20 cellular contexts compared by ENCODE assay signal in genomic region chr11:118956847-118957469, GRCh38. TPM values are rescaled to one million over a fixed set of nuclear protein-coding genes. Genes with fewer than 3 reads are reported as not detected.
DNase-seq lines count a peak whose midpoint lies in the region; ATAC-seq, FAIRE-seq and TF ChIP-seq lines count a peak whose summit lies in the region.
"Had no signal": no experiment of that assay in that cellular context is flagged by ENCODE, and none has a peak within 500 bp of the region (broad histone marks: within the 10 kb centered on the region; RNA-seq: fewer than 3 reads in every experiment).

No MANE protein-coding gene starts in this region.

- CTCF ChIA-PET in SK-N-SH (lab: Yijun Ruan, JAX) = interaction anchor here (0.6 to 12.7 kb wide), 30 partner anchors 9 to 362 kb away, joined by 3 to 186 read pairs (median 5); partner anchors contain the start of genes BCL9L, CENATAC, CXCR5 and DDX6
- CTCF ChIA-PET in H1 (lab: Charles Lee; ENCODE audit: partially characterized antibody) = interaction anchor here (0.6 to 12.7 kb wide), 34 partner anchors 8 to 297 kb away, joined by 3 to 100 read pairs (median 4); partner anchors contain the start of gene FOXR1

- no peak overlapping the region for H2BK20ac ChIP-seq in H1 (ENCODE audit: low read length)

- TF ChIP-seq CTCF in SK-N-SH (IDR thresholded peaks at IDR 0.05) (no peak), OCI-LY1 (IDR thresholded peaks at IDR 0.05; ENCODE audit: low read length) (peak; percentile 2; the same call in 1 of the 2 replicates), H1 (IDR thresholded peaks at IDR 0.05; ENCODE audit: control extremely low read depth in 1 of 3, insufficient read depth in 1 of 3, low read depth in 1 of 3, low read length in 3 of 3) (no peak), osteoblast (IDR thresholded peaks at IDR 0.05; ENCODE audit: extremely low read depth, low read depth, low read length) (no peak)

- no peaks in the 10 kb centered on the region for H3K79me1 ChIP-seq in H1 (ENCODE audit: low read depth, low read length)

- no peaks in the 10 kb centered on the region for H3K27me3 ChIP-seq in SK-N-SH (ENCODE audit: insufficient read depth)
- peaks cover 4% of the 10 kb centered on the region; the same call in 1 of the 2 replicates for H3K27me3 ChIP-seq in OCI-LY1 (ENCODE audit: insufficient read depth, low read length)
- peaks cover 0 to 4% (median 3%) of the 10 kb centered on the region in 4 experiments; a peak in 2 of 7 replicates for H3K27me3 ChIP-seq in H1 (replicated peaks in 1 of 4; ENCODE audit: control insufficient read depth in 3 of 4, extremely low read depth in 1 of 4, insufficient read depth in 3 of 4, low read length in 3 of 4)
- peaks cover 33% of the 10 kb centered on the region for H3K27me3 ChIP-seq in osteoblast (ENCODE audit: insufficient read depth, low read length)

- H4K8ac ChIP-seq in H1 (ENCODE audit: extremely low read depth, insufficient read depth, low read length) = peak overlapping the region; percentile 82; the same call in 1 of the 2 replicates

- H3K27ac ChIP-seq in SK-N-SH (ENCODE audit: low read depth in 2 of 2, low read length in 1 of 2) (no peak overlapping the region), OCI-LY1 (ENCODE audit: low read depth, low read length, poor library complexity, severe bottlenecking) (no peak overlapping the region), H1 (ENCODE audit: low read depth, low read length) (no peak overlapping the region), osteoblast (ENCODE audit: low read depth, low read length) (no peak overlapping the region)
- H3K27ac ChIP-seq: foreskin keratinocyte, neural progenitor cell had no signal

- DNase-seq in SK-N-SH (no peak), H1 (ENCODE audit: low read depth in 1 of 2, low spot score in 2 of 2) (no peak), osteoblast (ENCODE audit: insufficient read length, low spot score, missing footprints) (peak; percentile 52), OCI-M2 (lab: John Stamatoyannopoulos, UW; ENCODE audit: unreplicated experiment) (no peak), HUDEP-2 (lab: John Stamatoyannopoulos, UW; ENCODE audit: unreplicated experiment in 76 of 76) (no peak), kidney tubule cell (ENCODE audit: low spot score) (no peak)

- no peak overlapping the region for H3K18ac ChIP-seq in H1 (ENCODE audit: extremely low read depth, low read length)

- no peaks in the 10 kb centered on the region for H3K36me3 ChIP-seq in SK-N-SH (replicated peaks in 1 of 2; ENCODE audit: control insufficient read depth in 1 of 2, insufficient read depth in 2 of 2, low read length in 1 of 2)
- no peaks in the 10 kb centered on the region for H3K36me3 ChIP-seq in OCI-LY1 (ENCODE audit: insufficient read depth, low read length)
- H3K36me3 ChIP-seq in H1 (ENCODE audit: control insufficient read depth in 2 of 4, insufficient read depth in 4 of 4, low read length in 3 of 4) = no peaks in the 10 kb centered on the region
- no peaks in the 10 kb centered on the region for H3K36me3 ChIP-seq in osteoblast (ENCODE audit: insufficient read depth, low read length)
- H3K36me3 ChIP-seq: HAP-1, neural progenitor cell had no signal

- H3K4me2 ChIP-seq in SK-N-SH (no peak overlapping the region), OCI-LY1 (ENCODE audit: low read length) (no peak overlapping the region), H1 (ENCODE audit: insufficient read depth in 1 of 2, low read depth in 2 of 2, low read length in 2 of 2) (no peak overlapping the region), osteoblast (ENCODE audit: insufficient read depth, low read length) (no peak overlapping the region)
- H3K4me2 ChIP-seq: neural progenitor cell had no signal

- H2BK15ac ChIP-seq in H1 (ENCODE audit: low read length) = no peak overlapping the region; the same call in 1 of the 2 replicates

- no peaks in the 10 kb centered on the region for H3K9me3 ChIP-seq in SK-N-SH
- no peaks in the 10 kb centered on the region for H3K9me3 ChIP-seq in OCI-LY1 (ENCODE audit: low read length)
- H3K9me3 ChIP-seq in H1 (ENCODE audit: insufficient read depth in 2 of 2, low read depth in 1 of 2, low read length in 1 of 2) = no peaks in the 10 kb centered on the region
- no peaks in the 10 kb centered on the region for H3K9me3 ChIP-seq in osteoblast (ENCODE audit: low read depth, low read length)
- H3K9me3 ChIP-seq: HAP-1 had no signal

- no peaks in the 10 kb centered on the region for H3K9me2 ChIP-seq in SK-N-SH
- H3K9me2 ChIP-seq in OCI-LY1 (ENCODE audit: low read depth, low read length) = no peaks in the 10 kb centered on the region

- POLR2A ChIA-PET in SK-N-SH (lab: Yijun Ruan, JAX) (interaction anchor here (0.6 to 1.7 kb wide), 3 partner anchors 40 to 165 kb away, joined by 3 to 4 read pairs (median 3); no protein-coding TSS in a partner anchor), H1 (lab: Charles Lee; ENCODE audit: partially characterized antibody) (interaction anchor here (1.2 to 2.2 kb wide), 7 partner anchors 27 to 61 kb away, joined by 3 to 6 read pairs (median 3); partner anchors contain the start of gene CENATAC)

- no peak overlapping the region for H2BK120ac ChIP-seq in H1 (replicated peaks; ENCODE audit: low read depth, low read length)

- no peak overlapping the region for H4K91ac ChIP-seq in H1 (replicated peaks; ENCODE audit: insufficient read length, low read length)

- no peak for TF ChIP-seq POLR2A in H1 (IDR thresholded peaks at IDR 0.05; ENCODE audit: control extremely low read depth in 1 of 2, low read depth in 2 of 2, low read length in 2 of 2)

- no peaks in the 10 kb centered on the region for H3K79me2 ChIP-seq in SK-N-SH (ENCODE audit: insufficient read depth)
- H3K79me2 ChIP-seq in OCI-LY1 (ENCODE audit: insufficient read depth, low read length) = no peaks in the 10 kb centered on the region
- H3K79me2 ChIP-seq in H1 (ENCODE audit: control insufficient read depth in 1 of 2, insufficient read depth in 2 of 2, low read length in 2 of 2) = no peaks in the 10 kb centered on the region
- H3K79me2 ChIP-seq in osteoblast (ENCODE audit: insufficient read depth, low read length) = no peaks in the 10 kb centered on the region

- H3K14ac ChIP-seq in H1 (ENCODE audit: insufficient read length) = no peak overlapping the region

- H2BK5ac ChIP-seq in H1 (ENCODE audit: low read depth, low read length) = no peak overlapping the region

- H2AFZ ChIP-seq in SK-N-SH (ENCODE audit: low read depth) (no peak overlapping the region), OCI-LY1 (ENCODE audit: low read length) (no peak overlapping the region), H1 (ENCODE audit: low read length) (0 out of 2 replicates have a peak overlapping the region, but pooled peaks have one; percentile 60), osteoblast (ENCODE audit: low read length) (no peak overlapping the region)
- H2AFZ ChIP-seq: neural progenitor cell had no signal

- TF ChIP-seq EP300 in SK-N-SH (IDR thresholded peaks at IDR 0.05; ENCODE audit: borderline replicate concordance in 1 of 2, low read depth in 1 of 2, low read length in 1 of 2) = no peak
- TF ChIP-seq EP300 in H1 (IDR thresholded peaks at IDR 0.05; ENCODE audit: borderline replicate concordance in 1 of 2, low read depth in 2 of 2, low read length in 2 of 2) = no peak

- H4K5ac ChIP-seq in H1 (ENCODE audit: insufficient read length, low read depth, low read length) = no peak overlapping the region

- peak; percentile 21; the same call in 2 of the 3 replicates for ATAC-seq in SK-N-SH treated with all-trans-retinoic acid at 6 μM for 48 hours

- H2AK5ac ChIP-seq in H1 (ENCODE audit: low read depth, low read length) = no peak overlapping the region

- no peak overlapping the region for H3K23ac ChIP-seq in H1 (ENCODE audit: insufficient read length)

- no peaks in the 10 kb centered on the region for H4K20me1 ChIP-seq in SK-N-SH (ENCODE audit: insufficient read depth)
- no peaks in the 10 kb centered on the region for H4K20me1 ChIP-seq in OCI-LY1 (ENCODE audit: insufficient read depth, low read length)
- H4K20me1 ChIP-seq in H1 (replicated peaks in 1 of 2; ENCODE audit: control insufficient read depth in 1 of 2, insufficient read depth in 2 of 2, low read length in 2 of 2) = no peaks in the 10 kb centered on the region
- H4K20me1 ChIP-seq in osteoblast (ENCODE audit: insufficient read depth, low read length) = no peaks in the 10 kb centered on the region

- FAIRE-seq in H1 (lab: Jason Lieb, UNC) = no peak

- no peak for TF ChIP-seq RAD21 in SK-N-SH (IDR thresholded peaks at IDR 0.05; ENCODE audit: low read length)
- no peak for TF ChIP-seq RAD21 in H1 (IDR thresholded peaks at IDR 0.05 in 1 of 2, conservative IDR thresholded peaks at IDR 0.05 in 1 of 2; ENCODE audit: low read depth in 2 of 2, low read length in 2 of 2)

- H3K23me2 ChIP-seq in H1 (ENCODE audit: low read depth, low read length) = 0 out of 2 replicates have a peak, but pooled peaks cover 2% of the 10 kb centered on the region

- WGBS in SK-N-SH (ENCODE audit: low lambda C conversion rate) = 42% methylated on average over 11 of the region's 14 CpGs
- 67% methylated on average over 14 of the region's 14 CpGs; no CpG with 5 or more reads in 1 of the 2 experiments for WGBS in H1 (ENCODE audit: extremely low coverage in 1 of 2, insufficient coverage in 1 of 2, insufficient read length in 1 of 2, insufficient replicate concordance in 2 of 2, low coverage in 1 of 2, low lambda C conversion rate in 2 of 2, missing lambda C conversion rate in 1 of 2), 2 experiments

- H3K56ac ChIP-seq in H1 (replicated peaks; ENCODE audit: insufficient read length, low read depth, low read length) = no peak overlapping the region

- H3K4ac ChIP-seq in H1 (replicated peaks; ENCODE audit: insufficient read length, low read depth, low read length) = peak overlapping the region; percentile 50

- H3K4me1 ChIP-seq in SK-N-SH (ENCODE audit: control insufficient read depth in 1 of 2, insufficient read depth in 2 of 2, low read depth in 1 of 2, low read length in 1 of 2) = peaks cover 0 to 6% of the 10 kb centered on the region in 2 experiments; a peak in 1 of 4 replicates
- H3K4me1 ChIP-seq in OCI-LY1 (ENCODE audit: insufficient read depth, low read length, severe bottlenecking) = no peaks in the 10 kb centered on the region
- peaks cover 0 to 5% (median 1%) of the 10 kb centered on the region in 4 experiments; a peak in 3 of 7 replicates for H3K4me1 ChIP-seq in H1 (replicated peaks in 1 of 4; ENCODE audit: control insufficient read depth in 3 of 4, insufficient read depth in 4 of 4, low read length in 3 of 4)
- no peaks in the 10 kb centered on the region for H3K4me1 ChIP-seq in osteoblast (ENCODE audit: insufficient read depth, low read length)
- H3K4me1 ChIP-seq: foreskin keratinocyte, HAP-1, neural progenitor cell had no signal

- H3F3A ChIP-seq in SK-N-SH (replicated peaks; ENCODE audit: insufficient read depth) (no peaks in the 10 kb centered on the region), OCI-LY1 (ENCODE audit: insufficient read depth, low read length) (no peaks in the 10 kb centered on the region)

- H3K4me3 ChIP-seq in SK-N-SH (ENCODE audit: low read depth in 2 of 2, low read length in 1 of 2) (no peak overlapping the region; a peak in 1 of 4 replicates), OCI-LY1 (ENCODE audit: low read depth, low read length, poor library complexity, severe bottlenecking) (no peak overlapping the region), H1 (ENCODE audit: extremely low read depth in 1 of 4, insufficient read depth in 2 of 4, low read depth in 3 of 4, low read length in 4 of 4) (no peak overlapping the region), osteoblast (ENCODE audit: insufficient read depth, low read length) (no peak overlapping the region)
- H3K4me3 ChIP-seq: HAP-1, neural progenitor cell had no signal

- peak overlapping the region; percentile 35; the same call in 1 of the 2 replicates for H2BK12ac ChIP-seq in H1 (ENCODE audit: low read depth, low read length)

- H3K9ac ChIP-seq in SK-N-SH (no peak overlapping the region), OCI-LY1 (ENCODE audit: low read length) (no peak overlapping the region), H1 (replicated peaks in 1 of 4; ENCODE audit: extremely low read depth in 1 of 4, low read depth in 3 of 4, low read length in 3 of 4) (no peak overlapping the region)
- H3K9ac ChIP-seq: neural progenitor cell had no signal

RNA-seq across cellular contexts. Expression of gene UPK2, which starts 0.9 kb away (rescaled TPM):
- polyA plus RNA-seq in SK-N-SH (2012; rRNA removed) (0.15 and 0.21 TPM in 2 replicates), H1 (2011; rRNA removed) (0.76 and 1.8 TPM in 2 replicates)
- polyA plus RNA-seq in SK-N-SH (2012; cell fraction: cytosol; rRNA removed) = 0.13 and 0.16 TPM in 2 replicates
- polyA plus RNA-seq in SK-N-SH (2012; cell fraction: nucleus; rRNA removed) = 0.14 and 0.38 TPM in 2 replicates
- not detected in 2 replicates for total RNA-seq in H1 (2021; fragmentation: NEBNext Ultra II Directional; extraction: Animal tissue kit (Norgen Biotek cat#: 25700))
- polyA plus RNA-seq in H1 (2011; cell fraction: cytosol; rRNA removed) = 0.34 TPM
- 0.43 TPM for polyA plus RNA-seq in H1 (2011; cell fraction: nucleus; rRNA removed)
- 0.36 to 0.88 TPM (median 0.56 TPM) in 4 replicates for polyA plus RNA-seq in H1 (2012, experiment 1 of 2)
- 0.21 TPM for polyA plus RNA-seq in H1 (2012, experiment 2 of 2)
- 0.65 TPM for polyA plus RNA-seq in H1 (2013, experiment 1 of 2)
- 0.37 TPM for polyA plus RNA-seq in H1 (2013, experiment 2 of 2)
- not detected in 2 replicates for polyA minus RNA-seq in H1 (2011; rRNA and poly(A)+ RNA removed)
- polyA minus RNA-seq in H1 (2011; cell fraction: cytosol; rRNA and poly(A)+ RNA removed) = not detected
- not detected for polyA minus RNA-seq in H1 (2011; cell fraction: nucleus; rRNA and poly(A)+ RNA removed)
- not detected in 2 replicates for total RNA-seq in osteoblast
- total RNA-seq: activated CD4-positive, alpha-beta memory T cell treated with anti-CD3 and anti-CD28 coated beads, Interleukin-2, amount 10 ng/mL, durations not matched to agents 7 days and 5 days; Daoy; epithelial cell of proximal tubule; M059J; subcutaneous adipose tissue; T-helper 2 cell treated with Interferon-gamma antibody and Interleukin-4, amounts not matched to agents 100 ng/mL and 5 ng/mL, for 36 hours had no signal

RNA-seq across cellular contexts. Expression of gene FOXR1, which starts 14.6 kb away (rescaled TPM):
- polyA plus RNA-seq in SK-N-SH (2012; rRNA removed) = not detected in 2 replicates
- not detected in 2 replicates for polyA plus RNA-seq in SK-N-SH (2012; cell fraction: cytosol; rRNA removed)
- not detected in 2 replicates for polyA plus RNA-seq in SK-N-SH (2012; cell fraction: nucleus; rRNA removed)
- not detected in 2 replicates for total RNA-seq in H1 (2021; fragmentation: NEBNext Ultra II Directional; extraction: Animal tissue kit (Norgen Biotek cat#: 25700))
- not detected in 2 replicates for polyA plus RNA-seq in H1 (2011; rRNA removed)
- polyA plus RNA-seq in H1 (2011; cell fraction: cytosol; rRNA removed) = not detected
- not detected for polyA plus RNA-seq in H1 (2011; cell fraction: nucleus; rRNA removed)
- polyA plus RNA-seq in H1 (2012, experiment 1 of 2) = not detected in 4 replicates
- polyA plus RNA-seq in H1 (2012, experiment 2 of 2) = not detected
- not detected for polyA plus RNA-seq in H1 (2013, experiment 1 of 2)
- polyA plus RNA-seq in H1 (2013, experiment 2 of 2) = not detected
- polyA minus RNA-seq in H1 (2011; rRNA and poly(A)+ RNA removed) = not detected in 2 replicates
- not detected for polyA minus RNA-seq in H1 (2011; cell fraction: cytosol; rRNA and poly(A)+ RNA removed)
- not detected for polyA minus RNA-seq in H1 (2011; cell fraction: nucleus; rRNA and poly(A)+ RNA removed)
- total RNA-seq in osteoblast = not detected in 2 replicates
- total RNA-seq: activated CD4-positive, alpha-beta memory T cell treated with anti-CD3 and anti-CD28 coated beads, Interleukin-2, amount 10 ng/mL, durations not matched to agents 7 days and 5 days; Daoy; epithelial cell of proximal tubule; foreskin keratinocyte; M059J; renal cortical epithelial cell; subcutaneous adipose tissue; T-helper 2 cell treated with Interferon-gamma antibody and Interleukin-4, amounts not matched to agents 100 ng/mL and 5 ng/mL, for 36 hours; urinary bladder had no signal
- polyA plus RNA-seq: foreskin keratinocyte, keratinocyte, urinary bladder had no signal

RNA-seq across cellular contexts. Expression of gene BCL9L, which starts 31.2 kb away (rescaled TPM):
- polyA plus RNA-seq in SK-N-SH (2012; rRNA removed) (4.5 and 12.1 TPM in 2 replicates), H1 (2011; rRNA removed) (6.2 and 15.7 TPM in 2 replicates)
- polyA plus RNA-seq in SK-N-SH (2012; cell fraction: cytosol; rRNA removed) = 4.6 and 8.6 TPM in 2 replicates
- polyA plus RNA-seq in SK-N-SH (2012; cell fraction: nucleus; rRNA removed) = 21.7 and 24.0 TPM in 2 replicates
- 57.8 and 58.2 TPM in 2 replicates for total RNA-seq in H1 (2021; fragmentation: NEBNext Ultra II Directional; extraction: Animal tissue kit (Norgen Biotek cat#: 25700))
- 4.4 TPM for polyA plus RNA-seq in H1 (2011; cell fraction: cytosol; rRNA removed)
- 29.6 TPM for polyA plus RNA-seq in H1 (2011; cell fraction: nucleus; rRNA removed)
- 40.7 to 56.9 TPM (median 45.3 TPM) in 4 replicates for polyA plus RNA-seq in H1 (2012, experiment 1 of 2)
- polyA plus RNA-seq in H1 (2012, experiment 2 of 2) = 18.6 TPM
- polyA plus RNA-seq in H1 (2013, experiment 1 of 2) = 62.5 TPM
- polyA plus RNA-seq in H1 (2013, experiment 2 of 2) = 58.3 TPM
- polyA minus RNA-seq in H1 (2011; rRNA and poly(A)+ RNA removed) = 4.8 and 6.3 TPM in 2 replicates
- polyA minus RNA-seq in H1 (2011; cell fraction: cytosol; rRNA and poly(A)+ RNA removed) = 31.1 TPM
- polyA minus RNA-seq in H1 (2011; cell fraction: nucleus; rRNA and poly(A)+ RNA removed) = 20.6 TPM
- total RNA-seq in osteoblast = 27.9 and 28.3 TPM in 2 replicates

RNA-seq across cellular contexts. Expression of gene CENATAC, which starts 41.0 kb away (rescaled TPM):
- polyA plus RNA-seq in SK-N-SH (2012; rRNA removed) (16.0 and 19.8 TPM in 2 replicates), H1 (2011; rRNA removed) (20.1 and 22.7 TPM in 2 replicates)
- 5.4 and 6.3 TPM in 2 replicates for polyA plus RNA-seq in SK-N-SH (2012; cell fraction: cytosol; rRNA removed)
- polyA plus RNA-seq in SK-N-SH (2012; cell fraction: nucleus; rRNA removed) = 103 and 135 TPM in 2 replicates
- total RNA-seq in H1 (2021; fragmentation: NEBNext Ultra II Directional; extraction: Animal tissue kit (Norgen Biotek cat#: 25700)) = 33.1 and 36.4 TPM in 2 replicates
- 27.0 TPM for polyA plus RNA-seq in H1 (2011; cell fraction: cytosol; rRNA removed)
- 33.9 TPM for polyA plus RNA-seq in H1 (2011; cell fraction: nucleus; rRNA removed)
- polyA plus RNA-seq in H1 (2012, experiment 1 of 2) = 31.1 to 37.2 TPM (median 35.4 TPM) in 4 replicates
- 15.7 TPM for polyA plus RNA-seq in H1 (2012, experiment 2 of 2)
- 41.8 TPM for polyA plus RNA-seq in H1 (2013, experiment 1 of 2)
- polyA plus RNA-seq in H1 (2013, experiment 2 of 2) = 33.2 TPM
- 29.4 and 32.4 TPM in 2 replicates for polyA minus RNA-seq in H1 (2011; rRNA and poly(A)+ RNA removed)
- 18.3 TPM for polyA minus RNA-seq in H1 (2011; cell fraction: cytosol; rRNA and poly(A)+ RNA removed)
- polyA minus RNA-seq in H1 (2011; cell fraction: nucleus; rRNA and poly(A)+ RNA removed) = 50.4 TPM
- total RNA-seq in osteoblast = 37.6 and 37.7 TPM in 2 replicates
